ENCODE assay signal across 6 cellular contexts in the genomic region with DNA sequence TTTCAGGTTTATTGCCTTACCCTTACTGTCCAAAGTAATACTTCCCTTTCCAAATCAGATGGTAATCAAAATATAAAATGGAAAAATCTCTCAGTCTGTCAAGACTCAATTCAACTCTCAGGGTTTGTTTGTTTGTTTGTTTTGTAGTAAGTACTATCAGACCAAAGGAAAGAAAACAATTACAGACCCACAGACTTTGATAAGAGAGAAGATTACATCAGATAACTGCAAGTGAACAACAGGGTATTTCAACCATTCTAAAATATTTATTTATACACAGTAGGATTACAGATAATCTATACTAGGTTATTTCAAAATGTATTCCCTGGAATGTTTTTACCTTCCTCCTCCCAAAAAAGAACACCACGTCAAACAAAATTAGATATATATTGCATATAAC.
"Had no signal": no experiment of that assay in that cellular context is flagged by ENCODE, and none has a peak within 500 bp of the region (broad histone marks: within the 10 kb centered on the region; RNA-seq: fewer than 3 reads in every experiment).

No MANE protein-coding gene starts in this region.

- DNase-seq: GDM1, GF-D8 had no signal

- ATAC-seq: GM12878 had no signal

- H3K4me3 ChIP-seq: GM12878 had no signal

- FAIRE-seq: GM12878, GM12891, GM18507, GM19239 had no signal
